In genomic region chr19:38452430-38453366, GRCh38 we compare ENCODE assay signal across 11 cellular contexts. TPM values are rescaled to one million over a fixed set of nuclear protein-coding genes. Genes with fewer than 3 reads are reported as not detected.
DNase-seq lines count a peak whose midpoint lies in the region; ATAC-seq, FAIRE-seq and TF ChIP-seq lines count a peak whose summit lies in the region.
"Had no signal": no experiment of that assay in that cellular context is flagged by ENCODE, and none has a peak within 500 bp of the region (broad histone marks: within the 10 kb centered on the region; RNA-seq: fewer than 3 reads in every experiment).

No MANE protein-coding gene starts in this region.

- H2AFZ ChIP-seq in Karpas-422 (ENCODE audit: low read length), result no peak overlapping the region
- H2AFZ ChIP-seq in K562 (ENCODE audit: low read depth, low read length), result peak overlapping the region; percentile 95

- intact Hi-C loops in K562 (cut with micrococcal nuclease), result no loop called here

- H4K20me1 ChIP-seq in Karpas-422 (ENCODE audit: insufficient read depth, low read depth, low read length), result no peaks in the 10 kb centered on the region
- H4K20me1 ChIP-seq in K562 (replicated peaks; ENCODE audit: control insufficient read depth, insufficient read depth, low read length), result no peaks in the 10 kb centered on the region

- TF ChIP-seq POLR2A in K562 (conservative IDR thresholded peaks at IDR 0.05), result peak; percentile 67

- CTCF ChIA-PET in activated CD8-positive, alpha-beta memory T cell treated with anti-CD3 and anti-CD28 coated beads, Interleukin-2, amount 10 ng/mL, durations not matched to agents 7 days and 5 days (lab: Charles Lee), result no interaction called here
- CTCF ChIA-PET in K562 (lab: Yijun Ruan, JAX; ENCODE audit: low intra/inter-chr PET ratio), result no interaction called here

- H3K27ac ChIP-seq in Karpas-422 (ENCODE audit: low read length) (no peak overlapping the region), K562 (ENCODE audit: extremely low read depth, low read depth, low read length) (peak overlapping the region; percentile 87)
- H3K27ac ChIP-seq in effector memory CD4-positive, alpha-beta T cell (ENCODE audit: insufficient read depth, low read length, poor library complexity, severe bottlenecking), result no peak overlapping the region
- H3K27ac ChIP-seq: BLaER1 treated with 17β-estradiol and CSF1 and Interleukin-3, amounts not matched to agents 10 nM and 100 nM had no signal

- DNase-seq in activated CD8-positive, alpha-beta memory T cell treated with anti-CD3 and anti-CD28 coated beads, Interleukin-2, amount 10 ng/mL, durations not matched to agents 7 days and 5 days, result peak; percentile 42
- no peak for DNase-seq in activated CD8-positive, alpha-beta memory T cell treated with anti-CD3 and anti-CD28 coated beads, Interleukin-2, amount 50 U/mL, for 4 hours
- peak; percentile 91 for DNase-seq in Karpas-422
- DNase-seq in K562 (ENCODE audit: extremely low read depth in 1 of 4, low spot score in 3 of 4), result peak; percentile 99 to 100 (median 100)
- peak; percentile 14 for DNase-seq in stimulated activated CD4-positive, alpha-beta T cell treated with anti-CD3 and anti-CD28 coated beads, Interleukin-4, amount 100 ng/mL, for 24 hours
- DNase-seq in effector memory CD4-positive, alpha-beta T cell, result no peak
- DNase-seq in NCI-H2029 (lab: John Stamatoyannopoulos, UW), result no peak

- POLR2A ChIA-PET in K562 (lab: Yijun Ruan, JAX), result interaction anchor here (0.6 to 1.3 kb wide), 7 partner anchors 18 to 312 kb away, joined by 3 to 5 read pairs (median 3); partner anchors contain the start of gene FAM98C

- no peaks in the 10 kb centered on the region for H3K4me1 ChIP-seq in Karpas-422 (ENCODE audit: low read length)
- peaks cover 5 to 26% of the 10 kb centered on the region in 2 experiments for H3K4me1 ChIP-seq in K562 (replicated peaks in 1 of 2; ENCODE audit: control insufficient read depth in 2 of 2, insufficient read depth in 2 of 2, low read length in 2 of 2)
- no peaks in the 10 kb centered on the region for H3K4me1 ChIP-seq in effector memory CD4-positive, alpha-beta T cell (ENCODE audit: control insufficient read depth, insufficient read depth, low read length, poor library complexity, severe bottlenecking)
- H3K4me1 ChIP-seq: BLaER1 treated with 17β-estradiol and CSF1 and Interleukin-3, amounts not matched to agents 10 nM and 100 nM had no signal

- H3K9me2 ChIP-seq in Karpas-422 (replicated peaks; ENCODE audit: insufficient read depth, low read length), result no peaks in the 10 kb centered on the region

- H3K79me2 ChIP-seq in Karpas-422 (ENCODE audit: low read length) (no peaks in the 10 kb centered on the region), K562 (ENCODE audit: control insufficient read depth, insufficient read depth, low read length) (no peaks in the 10 kb centered on the region)

- no peaks in the 10 kb centered on the region for H3K4me1 Mint-ChIP-seq in activated CD8-positive, alpha-beta memory T cell treated with anti-CD3 and anti-CD28 coated beads, Interleukin-2, amount 10 ng/mL, durations not matched to agents 7 days and 5 days

- FAIRE-seq in K562 (lab: Jason Lieb, UNC), result peak; percentile 99
- FAIRE-seq: keratinocyte had no signal

- WGBS in K562 (ENCODE audit: insufficient coverage, low coverage, missing lambda C conversion rate), result 18% methylated on average over 28 of the region's 45 CpGs

- TF ChIP-seq EP300 in K562 (IDR thresholded peaks at IDR 0.05; ENCODE audit: low read length), result no peak

- H3K4me3 ChIP-seq in Karpas-422 (ENCODE audit: low read length) (no peak overlapping the region), K562 (peak overlapping the region; percentile 20)
- no peak overlapping the region for H3K4me3 ChIP-seq in effector memory CD4-positive, alpha-beta T cell (ENCODE audit: insufficient read depth, low read depth, low read length, poor library complexity, severe bottlenecking)
- H3K4me3 ChIP-seq: BLaER1 treated with 17β-estradiol and CSF1 and Interleukin-3, amounts not matched to agents 10 nM and 100 nM had no signal

- no peaks in the 10 kb centered on the region for H3K9me1 ChIP-seq in K562 (ENCODE audit: control insufficient read depth, insufficient read depth, low read length)

- no peak for ATAC-seq in activated CD8-positive, alpha-beta memory T cell treated with anti-CD3 and anti-CD28 coated beads, Interleukin-2, amount 10 ng/mL, durations not matched to agents 7 days and 5 days
- ATAC-seq in K562 (peak; percentile 99), GM19351 (IDR thresholded peaks at IDR 0.05; ENCODE audit: unreplicated experiment) (no peak)

- peak in 2 of 3 experiments; percentile 2 to 9; a peak in 1 of 6 replicates for TF ChIP-seq CTCF in K562 (IDR thresholded peaks at IDR 0.05 in 2 of 3, conservative IDR thresholded peaks at IDR 0.05 in 1 of 3; ENCODE audit: insufficient read depth in 2 of 3, low read depth in 1 of 3, low read length in 3 of 3)

- H3K4me2 ChIP-seq in Karpas-422 (ENCODE audit: low read depth, low read length, poor library complexity, severe bottlenecking) (no peak overlapping the region), K562 (ENCODE audit: insufficient read depth, low read length) (peak overlapping the region; percentile 73)
- H3K4me2 ChIP-seq: BLaER1 treated with 17β-estradiol and CSF1 and Interleukin-3, amounts not matched to agents 10 nM and 100 nM had no signal

- H3K36me3 Mint-ChIP-seq in activated CD8-positive, alpha-beta memory T cell treated with anti-CD3 and anti-CD28 coated beads, Interleukin-2, amount 10 ng/mL, durations not matched to agents 7 days and 5 days, result no peaks in the 10 kb centered on the region

- no TSS peak for BruUV-seq in K562 (replicated peaks; lab: Mats Ljungman, UMichigan)

- H3K27ac Mint-ChIP-seq in activated CD8-positive, alpha-beta memory T cell treated with anti-CD3 and anti-CD28 coated beads, Interleukin-2, amount 10 ng/mL, durations not matched to agents 7 days and 5 days, result no peak overlapping the region

- peaks cover 2% of the 10 kb centered on the region for H3K27me3 Mint-ChIP-seq in activated CD8-positive, alpha-beta memory T cell treated with anti-CD3 and anti-CD28 coated beads, Interleukin-2, amount 10 ng/mL, durations not matched to agents 7 days and 5 days

- H3K9me3 ChIP-seq in Karpas-422 (ENCODE audit: low read length), result no peaks in the 10 kb centered on the region
- no peaks in the 10 kb centered on the region for H3K9me3 ChIP-seq in K562 (replicated peaks; ENCODE audit: control insufficient read depth, insufficient read depth, low read depth, low read length)
- no peaks in the 10 kb centered on the region for H3K9me3 ChIP-seq in effector memory CD4-positive, alpha-beta T cell (ENCODE audit: control insufficient read depth, low read length)

- H3K9me3 Mint-ChIP-seq in activated CD8-positive, alpha-beta memory T cell treated with anti-CD3 and anti-CD28 coated beads, Interleukin-2, amount 10 ng/mL, durations not matched to agents 7 days and 5 days (ENCODE audit: low read depth), result no peaks in the 10 kb centered on the region

- no peak overlapping the region for H3K4me3 Mint-ChIP-seq in activated CD8-positive, alpha-beta memory T cell treated with anti-CD3 and anti-CD28 coated beads, Interleukin-2, amount 10 ng/mL, durations not matched to agents 7 days and 5 days

- in situ Hi-C loops in K562 (cut with MboI), result no loop called here

- H3K9ac ChIP-seq in Karpas-422 (ENCODE audit: low read length) (no peak overlapping the region), K562 (ENCODE audit: insufficient read depth in 1 of 2, low read depth in 2 of 2, low read length in 2 of 2) (peak overlapping the region; percentile 70 to 90)
- H3K9ac ChIP-seq: BLaER1 treated with 17β-estradiol and CSF1 and Interleukin-3, amounts not matched to agents 10 nM and 100 nM had no signal

- no peak for TF ChIP-seq RAD21 in K562 (CRISPR knock-in tag; conservative IDR thresholded peaks at IDR 0.05 in 1 of 2, IDR thresholded peaks at IDR 0.05 in 1 of 2)

- H3K27me3 ChIP-seq in Karpas-422 (ENCODE audit: low read length) (no peaks in the 10 kb centered on the region), K562 (ENCODE audit: control insufficient read depth in 2 of 2, insufficient read depth in 2 of 2, low read length in 2 of 2) (no peaks in the 10 kb centered on the region)
- H3K27me3 ChIP-seq in effector memory CD4-positive, alpha-beta T cell (replicated peaks; ENCODE audit: control insufficient read depth, insufficient read depth, low read length, poor library complexity, severe bottlenecking), result no peaks in the 10 kb centered on the region
- H3K27me3 ChIP-seq: BLaER1 treated with 17β-estradiol and CSF1 and Interleukin-3, amounts not matched to agents 10 nM and 100 nM had no signal

- H3K36me3 ChIP-seq in Karpas-422 (ENCODE audit: insufficient read depth, low read length), result no peaks in the 10 kb centered on the region
- H3K36me3 ChIP-seq in K562 (ENCODE audit: control insufficient read depth, insufficient read depth, low read length), result peaks cover 34% of the 10 kb centered on the region; the same call in 1 of the 3 replicates
- H3K36me3 ChIP-seq in effector memory CD4-positive, alpha-beta T cell (ENCODE audit: control insufficient read depth, insufficient read depth, low read length), result no peaks in the 10 kb centered on the region

RNA-seq across cellular contexts. Expression of gene RYR1, which starts 19.2 kb away (rescaled TPM):
- 1 to 10 TPM; 1.5 to 1.6 TPM for total RNA-seq in activated CD8-positive, alpha-beta memory T cell treated with anti-CD3 and anti-CD28 coated beads, Interleukin-2, amount 10 ng/mL, durations not matched to agents 7 days and 5 days
- total RNA-seq in Karpas-422 (2014; rRNA removed; shearing (Covaris generic); ENCODE audit: low replicate concordance), result 0.45 and 1.3 TPM in 2 replicates
- 52.1 and 114 TPM in 2 replicates for total RNA-seq in K562 (2011; cell fraction: chromatin; rRNA removed; ENCODE audit: low replicate concordance)
- total RNA-seq in K562 (2011; cell fraction: nucleolus; rRNA removed), result 41.3 and 44.4 TPM in 2 replicates
- total RNA-seq in K562 (2011; cell fraction: nucleoplasm; rRNA removed), result 47.0 and 64.5 TPM in 2 replicates
- total RNA-seq in K562 (2014; rRNA removed) (4.6 and 5.1 TPM in 2 replicates), K562 (2014; rRNA removed; fragmentation: Illumina TruSeq; extraction: Trizol) (2.3 and 2.9 TPM in 2 replicates), K562 (2015; rRNA removed; fragmentation: Illumina TruSeq; extraction: Trizol) (2.7 and 3.1 TPM in 2 replicates), K562 (2021) (5.3 and 7.4 TPM in 2 replicates)
- polyA plus RNA-seq in K562 (2011; rRNA removed) (3.0 and 3.7 TPM in 2 replicates), K562 (2014; fragmentation: Illumina TruSeq; extraction: Trizol) (6.0 and 7.4 TPM in 2 replicates), K562 (2014; fragmentation: Nextera tagmentation; extraction: Ambion mirVana) (under 1 TPM; 0.11 to 0.58 TPM), K562 (2014; rRNA removed) (5.6 and 6.6 TPM in 2 replicates)
- 3.6 and 4.2 TPM in 2 replicates for polyA plus RNA-seq in K562 (2011; cell fraction: cytosol; rRNA removed)
- 23.2 and 44.6 TPM in 2 replicates for polyA plus RNA-seq in K562 (2011; cell fraction: nucleus; rRNA removed)
- 6.7 and 7.4 TPM in 2 replicates for polyA plus RNA-seq in K562 (2012)
- 2.7 and 10.5 TPM in 2 replicates for polyA minus RNA-seq in K562 (2011; rRNA and poly(A)+ RNA removed)
- 3.2 and 9.9 TPM in 2 replicates for polyA minus RNA-seq in K562 (2011; cell fraction: cytosol; rRNA and poly(A)+ RNA removed)
- polyA minus RNA-seq in K562 (2011; cell fraction: nucleus; rRNA and poly(A)+ RNA removed), result 9.3 and 13.7 TPM in 2 replicates

RNA-seq across cellular contexts. Expression of gene RASGRP4, which starts 26.7 kb away (rescaled TPM):
- total RNA-seq in activated CD8-positive, alpha-beta memory T cell treated with anti-CD3 and anti-CD28 coated beads, Interleukin-2, amount 10 ng/mL, durations not matched to agents 7 days and 5 days, result 1 to 10 TPM; 1.4 to 1.6 TPM
- 0.14 and 0.15 TPM in 2 replicates for total RNA-seq in Karpas-422 (2014; rRNA removed; shearing (Covaris generic); ENCODE audit: low replicate concordance)
- 5.4 and 14.4 TPM in 2 replicates for total RNA-seq in K562 (2011; cell fraction: chromatin; rRNA removed; ENCODE audit: low replicate concordance)
- 6.4 and 8.8 TPM in 2 replicates for total RNA-seq in K562 (2011; cell fraction: nucleolus; rRNA removed)
- 5.6 and 10.2 TPM in 2 replicates for total RNA-seq in K562 (2011; cell fraction: nucleoplasm; rRNA removed)
- 2.8 and 3.8 TPM in 2 replicates for total RNA-seq in K562 (2014; rRNA removed)
- total RNA-seq in K562 (2014; rRNA removed; fragmentation: Illumina TruSeq; extraction: Trizol), result 1.1 TPM in 2 replicates
- 3.5 and 3.8 TPM in 2 replicates for total RNA-seq in K562 (2015; rRNA removed; fragmentation: Illumina TruSeq; extraction: Trizol)
- total RNA-seq in K562 (2021), result 3.9 TPM in 2 replicates
- 4.5 and 11.4 TPM in 2 replicates for polyA plus RNA-seq in K562 (2011; rRNA removed)
- 11.2 and 13.0 TPM in 2 replicates for polyA plus RNA-seq in K562 (2011; cell fraction: cytosol; rRNA removed)
- polyA plus RNA-seq in K562 (2011; cell fraction: nucleus; rRNA removed), result 23.4 and 27.1 TPM in 2 replicates
- polyA plus RNA-seq in K562 (2012), result 5.5 and 22.2 TPM in 2 replicates
- polyA plus RNA-seq in K562 (2014; fragmentation: Illumina TruSeq; extraction: Trizol), result 4.4 and 4.8 TPM in 2 replicates
- under 1 TPM; 0.39 to 0.55 TPM for polyA plus RNA-seq in K562 (2014; fragmentation: Nextera tagmentation; extraction: Ambion mirVana)
- polyA plus RNA-seq in K562 (2014; rRNA removed), result 3.4 and 4.6 TPM in 2 replicates
- 1.8 and 2.5 TPM in 2 replicates for polyA minus RNA-seq in K562 (2011; rRNA and poly(A)+ RNA removed)
- 4.3 and 6.2 TPM in 2 replicates for polyA minus RNA-seq in K562 (2011; cell fraction: cytosol; rRNA and poly(A)+ RNA removed)
- polyA minus RNA-seq in K562 (2011; cell fraction: nucleus; rRNA and poly(A)+ RNA removed), result 3.0 and 5.6 TPM in 2 replicates
- polyA plus RNA-seq: keratinocyte, neural cell had no signal

RNA-seq across cellular contexts. Expression of gene FAM98C, which starts 49.8 kb away (rescaled TPM):
- 10 to 100 TPM; 22.4 to 24.1 TPM for total RNA-seq in activated CD8-positive, alpha-beta memory T cell treated with anti-CD3 and anti-CD28 coated beads, Interleukin-2, amount 10 ng/mL, durations not matched to agents 7 days and 5 days
- total RNA-seq in Karpas-422 (2014; rRNA removed; shearing (Covaris generic); ENCODE audit: low replicate concordance), result 12.8 and 21.4 TPM in 2 replicates
- total RNA-seq in K562 (2011; cell fraction: chromatin; rRNA removed; ENCODE audit: low replicate concordance), result 20.3 and 72.0 TPM in 2 replicates
- 76.2 and 91.1 TPM in 2 replicates for total RNA-seq in K562 (2011; cell fraction: nucleolus; rRNA removed)
- 41.2 and 45.5 TPM in 2 replicates for total RNA-seq in K562 (2011; cell fraction: nucleoplasm; rRNA removed)
- total RNA-seq in K562 (2014; rRNA removed) (28.3 and 31.2 TPM in 2 replicates), K562 (2014; rRNA removed; fragmentation: Illumina TruSeq; extraction: Trizol) (6.8 and 7.2 TPM in 2 replicates), K562 (2015; rRNA removed; fragmentation: Illumina TruSeq; extraction: Trizol) (12.6 and 13.7 TPM in 2 replicates), K562 (2021) (26.0 and 26.7 TPM in 2 replicates)
- polyA plus RNA-seq in K562 (2011; rRNA removed) (16.0 and 22.7 TPM in 2 replicates), K562 (2014; fragmentation: Illumina TruSeq; extraction: Trizol) (9.6 and 13.1 TPM in 2 replicates), K562 (2014; fragmentation: Nextera tagmentation; extraction: Ambion mirVana) (1 to 10 TPM; 1.7 to 4.3 TPM), K562 (2014; rRNA removed) (40.8 and 43.8 TPM in 2 replicates)
- polyA plus RNA-seq in K562 (2011; cell fraction: cytosol; rRNA removed), result 25.2 and 53.5 TPM in 2 replicates
- 72.4 and 115 TPM in 2 replicates for polyA plus RNA-seq in K562 (2011; cell fraction: nucleus; rRNA removed)
- 18.2 and 37.7 TPM in 2 replicates for polyA plus RNA-seq in K562 (2012)
- polyA minus RNA-seq in K562 (2011; rRNA and poly(A)+ RNA removed), result 3.4 and 5.0 TPM in 2 replicates
- polyA minus RNA-seq in K562 (2011; cell fraction: cytosol; rRNA and poly(A)+ RNA removed), result 17.2 and 20.5 TPM in 2 replicates
- 17.5 and 23.6 TPM in 2 replicates for polyA minus RNA-seq in K562 (2011; cell fraction: nucleus; rRNA and poly(A)+ RNA removed)

Comparison
In these comparisons a context has a peak if more than half of its experiments do, and no peak if none do; other contexts are left out.
1. DNase-seq: peak in activated CD8-positive, alpha-beta memory T cell treated with anti-CD3 and anti-CD28 coated beads, Interleukin-2, amount 10 ng/mL, durations not matched to agents 7 days and 5 days (single experiment), Karpas-422 (single experiment), K562 (4 of 4) and stimulated activated CD4-positive, alpha-beta T cell treated with anti-CD3 and anti-CD28 coated beads, Interleukin-4, amount 100 ng/mL, for 24 hours (single experiment); none in activated CD8-positive, alpha-beta memory T cell treated with anti-CD3 and anti-CD28 coated beads, Interleukin-2, amount 50 U/mL, for 4 hours (single experiment), effector memory CD4-positive, alpha-beta T cell (0 of 3) and NCI-H2029 (single experiment).